In genomic region chr4:20528508-20528907, GRCh38 we compare ENCODE assay signal across 24 cellular contexts.
A peak's percentile ranks its signal among the peaks of the same experiment; 100 is the strongest.
DNase-seq lines count a peak whose midpoint lies in the region; FAIRE-seq and TF ChIP-seq lines count a peak whose summit lies in the region.
"Had no signal": no experiment of that assay in that cellular context is flagged by ENCODE, and none has a peak within 500 bp of the region (broad histone marks: within the 10 kb centered on the region; RNA-seq: fewer than 3 reads in every experiment).

No MANE protein-coding gene starts in this region.

- no peaks in the 10 kb centered on the region for H3K36me3 ChIP-seq in endothelial cell of umbilical vein (ENCODE audit: control insufficient read depth in 2 of 2, extremely low read depth in 1 of 2, insufficient read depth in 2 of 2, low read length in 2 of 2)
- H3K36me3 ChIP-seq: uterus had no signal

- H3K4me2 ChIP-seq in endothelial cell of umbilical vein (ENCODE audit: insufficient read depth, low read length), result no peak overlapping the region

- intact Hi-C loops in endothelial cell of umbilical vein (cut with micrococcal nuclease), result no loop called here

- no peak overlapping the region for H3K9ac ChIP-seq in endothelial cell of umbilical vein (replicated peaks; ENCODE audit: extremely low read depth, insufficient read depth, low read length)
- H3K9ac ChIP-seq: parathyroid adenoma had no signal

- H3K4me3 ChIP-seq in AG10803 (ENCODE audit: low read length), result no peak overlapping the region
- H3K4me3 ChIP-seq in endothelial cell of umbilical vein (replicated peaks in 1 of 3; ENCODE audit: insufficient read depth in 1 of 3, low read depth in 1 of 3, low read length in 3 of 3), result no peak overlapping the region
- H3K4me3 ChIP-seq: body of pancreas, gastroesophageal sphincter, uterus had no signal

- peak overlapping the region; percentile 28 for H3K27ac ChIP-seq in endothelial cell of umbilical vein (ENCODE audit: insufficient read depth, low read depth, low read length)
- H3K27ac ChIP-seq: body of pancreas, gastroesophageal sphincter, parathyroid adenoma, uterus had no signal

- H3K79me2 ChIP-seq in endothelial cell of umbilical vein (ENCODE audit: control insufficient read depth, insufficient read depth, low read length), result no peaks in the 10 kb centered on the region
- H3K79me2 ChIP-seq: parathyroid adenoma had no signal

- H3K27me3 ChIP-seq in endothelial cell of umbilical vein (ENCODE audit: control insufficient read depth in 2 of 2, insufficient read depth in 2 of 2, low read length in 2 of 2), result no peaks in the 10 kb centered on the region
- H3K27me3 ChIP-seq: body of pancreas, gastroesophageal sphincter, uterus had no signal

- POLR2A ChIA-PET in endothelial cell of umbilical vein (lab: Charles Lee), result no interaction called here

- no peaks in the 10 kb centered on the region for H4K20me1 ChIP-seq in endothelial cell of umbilical vein (replicated peaks; ENCODE audit: control insufficient read depth, extremely low read depth, insufficient read depth, low read length)

- H3K9me1 ChIP-seq in endothelial cell of umbilical vein (replicated peaks; ENCODE audit: control insufficient read depth, extremely low read depth, insufficient read depth, low read length), result no peaks in the 10 kb centered on the region

- no peaks in the 10 kb centered on the region for H3K9me3 ChIP-seq in endothelial cell of umbilical vein (replicated peaks; ENCODE audit: control insufficient read depth, insufficient read depth, low read length)
- H3K9me3 ChIP-seq: body of pancreas, gastroesophageal sphincter, uterus had no signal

- DNase-seq in AG10803 (ENCODE audit: low read depth), result peak; percentile 47
- peak; percentile 14 for DNase-seq in M059J (ENCODE audit: low read depth)
- DNase-seq in endothelial cell of umbilical vein (ENCODE audit: low read depth, low spot score), result peak; percentile 74
- DNase-seq in kidney tubule cell (ENCODE audit: low spot score), result peak; percentile 62
- DNase-seq in OCI-M1 (lab: John Stamatoyannopoulos, UW), result no peak
- no peak for DNase-seq in cortex of kidney (lab: John Stamatoyannopoulos, UW)
- DNase-seq in NCI-H1105 (lab: John Stamatoyannopoulos, UW), result no peak
- DNase-seq in D721Med (ENCODE audit: insufficient read length, low spot score), result no peak
- DNase-seq: activated CD4-positive, alpha-beta T cell treated with anti-CD3 and anti-CD28 coated beads for 4 hours; activated CD8-positive, alpha-beta memory T cell treated with anti-CD3 and anti-CD28 coated beads, Interleukin-2, amount 10 ng/mL, durations not matched to agents 7 days and 5 days; activated naive CD8-positive, alpha-beta T cell treated with anti-CD3 and anti-CD28 coated beads for 36 hours; body of pancreas; DMS 273 treated with DMSO at 0.1 percent for 48 hours; Karpas-422; left colon; NCI-H2107; NCI-H524 treated with DMSO at 0.1 percent for 48 hours; SHP77; T-cell; uterus had no signal

- TF ChIP-seq CTCF in AG10803 (conservative IDR thresholded peaks at IDR 0.05; ENCODE audit: low read length) (no peak), endothelial cell of umbilical vein (IDR thresholded peaks at IDR 0.05; ENCODE audit: extremely low read depth in 1 of 2, insufficient read depth in 1 of 2, low read depth in 1 of 2, low read length in 2 of 2) (no peak), D721Med (IDR thresholded peaks at IDR 0.05; ENCODE audit: insufficient read depth, missing control alignments) (no peak)

- no TSS peak for BruUV-seq in endothelial cell of umbilical vein (replicated peaks; lab: Mats Ljungman, UMichigan)

- CTCF ChIA-PET in endothelial cell of umbilical vein (lab: Charles Lee), result interaction anchor here (0.9 to 2.0 kb wide), 5 partner anchors 8 to 157 kb away, joined by 3 to 8 read pairs (median 4); no protein-coding TSS in a partner anchor

- FAIRE-seq in endothelial cell of umbilical vein (lab: Jason Lieb, UNC) (no peak), D721Med (lab: Jason Lieb, UNC) (no peak)
- FAIRE-seq: colon, GM12892 had no signal

- TF ChIP-seq POLR2A in endothelial cell of umbilical vein (IDR thresholded peaks at IDR 0.05; ENCODE audit: low read depth, low read length), result no peak

- peaks cover 2% of the 10 kb centered on the region for H3K4me1 ChIP-seq in endothelial cell of umbilical vein (ENCODE audit: control insufficient read depth, extremely low read depth, insufficient read depth, low read length)
- H3K4me1 ChIP-seq: body of pancreas, gastroesophageal sphincter, parathyroid adenoma, uterus had no signal

- no peak overlapping the region for H2AFZ ChIP-seq in endothelial cell of umbilical vein (ENCODE audit: low read depth, low read length)
- H2AFZ ChIP-seq: parathyroid adenoma had no signal

- dilution Hi-C loops in endothelial cell of umbilical vein (cut with MboI; ENCODE audit: extremely low pct_ligation_motif_present, low sequenced_read_pairs), result no loop called here

TF ChIP-seq in endothelial cell of umbilical vein, 7 proteins besides CTCF, POLR2A, EP300 and RAD21:
- TF ChIP-seq POLR2AphosphoS5 (IDR thresholded peaks at IDR 0.05; ENCODE audit: insufficient read depth, low read depth, low read length) (peak; percentile 49), MAX (IDR thresholded peaks at IDR 0.05; ENCODE audit: insufficient read depth, insufficient read length) (no peak), MYC (IDR thresholded peaks at IDR 0.05; ENCODE audit: low read depth, low read length) (no peak), JUN (IDR thresholded peaks at IDR 0.05; ENCODE audit: borderline replicate concordance, insufficient read depth, insufficient read length, low read depth) (peak; percentile 56), GATA2 (IDR thresholded peaks at IDR 0.05; ENCODE audit: insufficient read depth, insufficient read length, low read depth, low read length) (no peak), EZH2 (IDR thresholded peaks at IDR 0.05; ENCODE audit: borderline replicate concordance, low read depth, low read length, severe bottlenecking) (no peak), FOS (IDR thresholded peaks at IDR 0.05; ENCODE audit: borderline replicate concordance, insufficient read depth, low read length) (peak; percentile 84)
TF ChIP-seq in endothelial cell of umbilical vein: peak in this region for 3.

Comparison
In these comparisons a context has a peak if more than half of its experiments do, and no peak if none do; other contexts are left out.
1. DNase-seq: peak in AG10803 (single experiment), M059J (single experiment), endothelial cell of umbilical vein (single experiment) and kidney tubule cell (single experiment); none in OCI-M1 (single experiment), cortex of kidney (single experiment), NCI-H1105 (single experiment) and D721Med (single experiment).